Comparison of ENCODE assay signal across 9 cellular contexts in genomic region chr6:148524509-148524908, GRCh38.
A peak's percentile ranks its signal among the peaks of the same experiment; 100 is the strongest.
DNase-seq lines count a peak whose midpoint lies in the region; ATAC-seq, FAIRE-seq and TF ChIP-seq lines count a peak whose summit lies in the region.
"Had no signal": no experiment of that assay in that cellular context is flagged by ENCODE, and none has a peak within 500 bp of the region (broad histone marks: within the 10 kb centered on the region; RNA-seq: fewer than 3 reads in every experiment).

No MANE protein-coding gene starts in this region.

- DNase-seq in GM03348 (ENCODE audit: low spot score) (peak; percentile 56), fibroblast of the conjunctiva (ENCODE audit: low read depth) (peak; percentile 52), HTR-8/SVneo (ENCODE audit: insufficient read length, low spot score) (no peak), kidney tubule cell (ENCODE audit: low spot score) (no peak), ureter (ENCODE audit: low spot score) (no peak)
- DNase-seq in stimulated activated naive B cell treated with anti-CD40 and anti-IgM and Interleukin-4, amounts not matched to agents 10 μg/mL and 1 μg/mL and 100 μg/mL, for 72 hours: no peak
- no peak for DNase-seq in stimulated activated CD4-positive, alpha-beta T cell treated with anti-CD3 and anti-CD28 coated beads, Interleukin-4, amount 100 ng/mL, for 4 hours
- DNase-seq: NCI-H1436 had no signal

- no peaks in the 10 kb centered on the region for H3K9me3 Mint-ChIP-seq in stimulated activated naive B cell treated with anti-CD40 and anti-IgM and Interleukin-4, amounts not matched to agents 10 μg/mL and 1 μg/mL and 100 μg/mL, for 72 hours

- peak overlapping the region; percentile 45 for H3K4me3 ChIP-seq in WI38 (ENCODE audit: low read depth, low read length)

- H3K27me3 Mint-ChIP-seq in stimulated activated naive B cell treated with anti-CD40 and anti-IgM and Interleukin-4, amounts not matched to agents 10 μg/mL and 1 μg/mL and 100 μg/mL, for 72 hours: peaks cover 0 to 5% of the 10 kb centered on the region in 2 donors

- no peak for FAIRE-seq in HTR-8/SVneo (lab: Jason Lieb, UNC)

- TF ChIP-seq CTCF in WI38 (IDR thresholded peaks at IDR 0.05; ENCODE audit: low read depth, low read length): no peak

- no peaks in the 10 kb centered on the region for H3K36me3 Mint-ChIP-seq in stimulated activated naive B cell treated with anti-CD40 and anti-IgM and Interleukin-4, amounts not matched to agents 10 μg/mL and 1 μg/mL and 100 μg/mL, for 72 hours

- H3K27ac Mint-ChIP-seq in stimulated activated naive B cell treated with anti-CD40 and anti-IgM and Interleukin-4, amounts not matched to agents 10 μg/mL and 1 μg/mL and 100 μg/mL, for 72 hours: peak overlapping the region; percentile 65

- peaks cover 34 to 53% of the 10 kb centered on the region in 2 donors for H3K4me1 Mint-ChIP-seq in stimulated activated naive B cell treated with anti-CD40 and anti-IgM and Interleukin-4, amounts not matched to agents 10 μg/mL and 1 μg/mL and 100 μg/mL, for 72 hours

- peak overlapping the region in 1 of 2 donors; percentile 32 for H3K4me3 Mint-ChIP-seq in stimulated activated naive B cell treated with anti-CD40 and anti-IgM and Interleukin-4, amounts not matched to agents 10 μg/mL and 1 μg/mL and 100 μg/mL, for 72 hours

- ATAC-seq in stimulated activated naive B cell treated with anti-CD40 and anti-IgM and Interleukin-4, amounts not matched to agents 10 μg/mL and 1 μg/mL and 100 μg/mL, for 72 hours (replicated peaks): no peak

Comparison
In these comparisons a context has a peak if more than half of its experiments do, and no peak if none do; other contexts are left out.
1. DNase-seq: peak in GM03348 (single experiment) and fibroblast of the conjunctiva (single experiment); none in stimulated activated naive B cell treated with anti-CD40 and anti-IgM and Interleukin-4, amounts not matched to agents 10 μg/mL and 1 μg/mL and 100 μg/mL, for 72 hours (single experiment), HTR-8/SVneo (single experiment), kidney tubule cell (single experiment), ureter (single experiment) and stimulated activated CD4-positive, alpha-beta T cell treated with anti-CD3 and anti-CD28 coated beads, Interleukin-4, amount 100 ng/mL, for 4 hours (0 of 2).